ENCODE assay signal across 9 cellular contexts in the genomic region with DNA sequence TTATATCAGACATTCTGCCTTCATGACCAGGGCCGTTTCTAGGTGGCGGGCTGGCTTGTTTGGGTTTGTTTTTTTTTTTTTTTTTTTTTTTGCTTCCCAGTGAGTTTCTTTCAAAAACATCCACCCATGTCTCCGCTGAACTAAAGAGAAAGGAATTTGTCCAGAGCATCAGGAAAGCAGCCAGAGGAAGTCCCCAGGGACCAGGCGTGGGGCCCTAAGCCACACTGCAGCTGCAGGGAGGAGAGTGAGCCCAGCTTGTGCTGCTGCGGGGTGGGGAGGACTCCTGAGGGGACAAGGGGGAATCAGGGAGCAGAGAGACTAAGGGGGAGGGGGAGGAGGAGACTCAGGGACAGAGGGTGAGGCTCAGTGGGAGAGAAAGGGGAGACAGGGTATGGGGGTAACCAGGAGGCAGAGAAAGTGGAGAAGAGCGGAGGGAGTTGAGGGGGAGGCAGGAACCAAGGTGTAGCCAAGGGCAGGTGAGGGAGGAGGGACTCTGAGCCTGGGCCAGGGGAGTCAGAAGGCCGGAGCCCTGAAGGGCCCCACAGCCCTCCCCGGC. TPM values are rescaled to one million over a fixed set of nuclear protein-coding genes. Genes with fewer than 3 reads are reported as not detected.
DNase-seq lines count a peak whose midpoint lies in the region; ATAC-seq, FAIRE-seq and TF ChIP-seq lines count a peak whose summit lies in the region.
"Had no signal": no experiment of that assay in that cellular context is flagged by ENCODE, and none has a peak within 500 bp of the region (broad histone marks: within the 10 kb centered on the region; RNA-seq: fewer than 3 reads in every experiment).

No MANE protein-coding gene starts in this region.

- CTCF ChIA-PET in PC-3 (lab: Charles Lee) = no interaction called here

- no peak for TF ChIP-seq CTCF in PC-3 (conservative IDR thresholded peaks at IDR 0.05; ENCODE audit: low read depth, low read length)

- intact Hi-C loops in PC-3 (cut with micrococcal nuclease) = no loop called here
- intact Hi-C loops in cardiac septum (cut with DNase I) = no loop called here

- H3K9me2 ChIP-seq in PC-3 (replicated peaks; ENCODE audit: low read length) = no peaks in the 10 kb centered on the region

- H3K27ac Mint-ChIP-seq in stimulated activated effector memory CD8-positive, alpha-beta T cell treated with anti-CD3 and anti-CD28 coated beads, Interleukin-12 subunit alpha, Interleukin-12 subunit beta, amount 100 ng/mL, for 72 hours = peak overlapping the region; percentile 77

- H3K4me1 ChIP-seq in PC-3 (ENCODE audit: insufficient read depth, low read length) (no peaks in the 10 kb centered on the region), small intestine (ENCODE audit: control insufficient read depth in 2 of 2, insufficient read depth in 1 of 2, low read depth in 1 of 2, low read length in 1 of 2) (peaks cover 0 to 7% of the 10 kb centered on the region in 2 donors)
- H3K4me1 ChIP-seq: right lobe of liver had no signal

- no peaks in the 10 kb centered on the region for H3K9me3 Mint-ChIP-seq in stimulated activated effector memory CD8-positive, alpha-beta T cell treated with anti-CD3 and anti-CD28 coated beads, Interleukin-12 subunit alpha, Interleukin-12 subunit beta, amount 100 ng/mL, for 72 hours

- H3K9me3 ChIP-seq in PC-3 (ENCODE audit: low read length) (no peaks in the 10 kb centered on the region), small intestine (ENCODE audit: control insufficient read depth, low read depth) (no peaks in the 10 kb centered on the region)
- H3K9me3 ChIP-seq: right lobe of liver had no signal

- FAIRE-seq in small intestine (lab: Jason Lieb, UNC) = no peak

- H3K27me3 ChIP-seq in H7 (ENCODE audit: control insufficient read depth, insufficient read depth, low read length) = no peaks in the 10 kb centered on the region; the same call in 1 of the 2 replicates
- no peaks in the 10 kb centered on the region for H3K27me3 ChIP-seq in PC-3 (ENCODE audit: low read length)
- H3K27me3 ChIP-seq in small intestine (ENCODE audit: control insufficient read depth in 2 of 2, insufficient read depth in 2 of 2, low read length in 2 of 2) = no peaks in the 10 kb centered on the region
- H3K27me3 ChIP-seq: right lobe of liver had no signal

- no peaks in the 10 kb centered on the region for H3K79me2 ChIP-seq in PC-3 (ENCODE audit: low read length)

- H2AFZ ChIP-seq in PC-3 (ENCODE audit: low read length) = no peak overlapping the region

- H3K4me3 Mint-ChIP-seq in stimulated activated effector memory CD8-positive, alpha-beta T cell treated with anti-CD3 and anti-CD28 coated beads, Interleukin-12 subunit alpha, Interleukin-12 subunit beta, amount 100 ng/mL, for 72 hours = no peak overlapping the region

- H3K4me2 ChIP-seq in PC-3 (ENCODE audit: low read length) = no peak overlapping the region

- 45 to 57% (median 53%) methylated on average over 8 of the region's 8 CpGs for WGBS in small intestine, 3 donors

- no peak overlapping the region for H3K9ac ChIP-seq in PC-3 (ENCODE audit: low read length)

- H3K4me1 Mint-ChIP-seq in stimulated activated effector memory CD8-positive, alpha-beta T cell treated with anti-CD3 and anti-CD28 coated beads, Interleukin-12 subunit alpha, Interleukin-12 subunit beta, amount 100 ng/mL, for 72 hours = peaks cover 19% of the 10 kb centered on the region

- no peaks in the 10 kb centered on the region for H4K20me1 ChIP-seq in PC-3 (ENCODE audit: low read length)

- no peak for ATAC-seq in PC-3
- ATAC-seq in stimulated activated effector memory CD8-positive, alpha-beta T cell treated with anti-CD3 and anti-CD28 coated beads, Interleukin-12 subunit alpha, Interleukin-12 subunit beta, amount 100 ng/mL, for 72 hours = no peak
- ATAC-seq: right lobe of liver had no signal

- POLR2A ChIA-PET in PC-3 (lab: Charles Lee; ENCODE audit: unreplicated experiment) = no interaction called here

- no peaks in the 10 kb centered on the region for H3F3A ChIP-seq in PC-3 (ENCODE audit: low read length, unreplicated experiment)

- H3K36me3 Mint-ChIP-seq in stimulated activated effector memory CD8-positive, alpha-beta T cell treated with anti-CD3 and anti-CD28 coated beads, Interleukin-12 subunit alpha, Interleukin-12 subunit beta, amount 100 ng/mL, for 72 hours = no peaks in the 10 kb centered on the region

- BruUV-seq in PC-3 (replicated peaks; lab: Mats Ljungman, UMichigan) = no TSS peak

- DNase-seq in H7 = peak; percentile 66
- peak; percentile 11 for DNase-seq in PC-3
- DNase-seq in cardiac septum (ENCODE audit: low spot score) = peak; percentile 87
- DNase-seq in stimulated activated effector memory CD8-positive, alpha-beta T cell treated with anti-CD3 and anti-CD28 coated beads, Interleukin-12 subunit alpha, Interleukin-12 subunit beta, amount 100 ng/mL, for 72 hours (ENCODE audit: low spot score in 2 of 2) = no peak
- no peak for DNase-seq in small intestine
- no peak for DNase-seq in G401 (ENCODE audit: low spot score)
- DNase-seq in HUDEP-2 (lab: John Stamatoyannopoulos, UW; ENCODE audit: unreplicated experiment in 76 of 76) = no peak
- DNase-seq in activated T-cell treated with anti-CD3 and anti-CD28 coated beads, Interleukin-2, amount 50 U/mL, for 48 hours = no peak

- no peaks in the 10 kb centered on the region for H3K36me3 ChIP-seq in H7 (replicated peaks; ENCODE audit: control insufficient read depth, insufficient read depth, low read length)
- no peaks in the 10 kb centered on the region for H3K36me3 ChIP-seq in PC-3 (ENCODE audit: low read depth, low read length)
- H3K36me3 ChIP-seq in small intestine (ENCODE audit: control insufficient read depth in 2 of 2, insufficient read depth in 2 of 2, low read length in 2 of 2) = no peaks in the 10 kb centered on the region
- H3K36me3 ChIP-seq: right lobe of liver had no signal

- in situ Hi-C loops in G401 (cut with HindIII; ENCODE audit: low sequenced_read_pairs) = no loop called here

- no peak overlapping the region for H3K27ac ChIP-seq in PC-3 (ENCODE audit: low read length)
- peak overlapping the region in 1 of 2 donors; percentile 6 for H3K27ac ChIP-seq in small intestine (ENCODE audit: low read depth in 1 of 2, low read length in 1 of 2)
- H3K27ac ChIP-seq: right lobe of liver had no signal

- H3K4me3 ChIP-seq in H7 (ENCODE audit: insufficient read depth, low read depth, low read length) (no peak overlapping the region), PC-3 (ENCODE audit: low read length) (no peak overlapping the region), small intestine (ENCODE audit: low read depth in 1 of 2, low read length in 2 of 2) (no peak overlapping the region)
- H3K4me3 ChIP-seq: right lobe of liver had no signal

RNA-seq across cellular contexts. Expression of a gene that starts 49.5 kb away (rescaled TPM):
- 5.2 and 5.6 TPM in 2 replicates for total RNA-seq in H7 (2014; rRNA removed; shearing (Covaris generic))
- total RNA-seq in PC-3 (2014; rRNA removed) = 0.18 TPM in 1 of 2 replicates, not detected in the other
- 2.5 TPM for total RNA-seq in cardiac septum
- polyA plus RNA-seq in small intestine = 1 to 10 TPM in 1 of 3 donors, under 1 TPM in 2; 0.54 to 2.7 (median 0.54) TPM
- total RNA-seq in G401 (2014; rRNA removed; shearing (Covaris generic)) = not detected in 2 replicates

Comparison
In these comparisons a context has a peak if more than half of its experiments do, and no peak if none do; other contexts are left out.
1. DNase-seq: peak in H7 (single experiment), PC-3 (single experiment) and cardiac septum (single experiment); none in stimulated activated effector memory CD8-positive, alpha-beta T cell treated with anti-CD3 and anti-CD28 coated beads, Interleukin-12 subunit alpha, Interleukin-12 subunit beta, amount 100 ng/mL, for 72 hours (0 of 2), small intestine (single experiment), G401 (single experiment), HUDEP-2 (0 of 76) and activated T-cell treated with anti-CD3 and anti-CD28 coated beads, Interleukin-2, amount 50 U/mL, for 48 hours (0 of 2).